In the genomic region with DNA sequence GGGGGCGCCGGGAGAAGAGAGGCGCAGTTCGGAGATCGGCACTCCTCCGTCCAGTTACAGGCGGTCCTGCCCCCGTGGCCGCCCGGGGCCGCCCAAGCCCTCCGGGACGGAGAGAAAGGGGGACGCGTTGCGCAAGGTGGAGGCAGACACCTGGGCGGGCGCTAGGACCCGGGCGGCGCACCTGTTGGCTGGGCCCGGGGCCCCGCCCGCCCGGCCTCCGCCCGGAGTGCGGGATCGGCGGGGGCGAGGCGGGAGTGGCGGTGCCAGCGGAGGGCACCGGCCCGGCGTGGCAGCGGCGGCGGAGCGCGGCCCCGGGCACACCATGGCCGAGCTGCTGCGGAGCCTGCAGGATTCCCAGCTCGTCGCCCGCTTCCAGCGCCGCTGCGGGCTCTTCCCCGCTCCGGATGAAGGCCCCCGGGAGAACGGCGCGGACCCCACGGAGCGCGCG, we compare ENCODE assay signal across 8 cellular contexts. TPM values are rescaled to one million over a fixed set of nuclear protein-coding genes. Genes with fewer than 3 reads are reported as not detected.
DNase-seq lines count a peak whose midpoint lies in the region; ATAC-seq and TF ChIP-seq lines count a peak whose summit lies in the region.

A gene with protein sequence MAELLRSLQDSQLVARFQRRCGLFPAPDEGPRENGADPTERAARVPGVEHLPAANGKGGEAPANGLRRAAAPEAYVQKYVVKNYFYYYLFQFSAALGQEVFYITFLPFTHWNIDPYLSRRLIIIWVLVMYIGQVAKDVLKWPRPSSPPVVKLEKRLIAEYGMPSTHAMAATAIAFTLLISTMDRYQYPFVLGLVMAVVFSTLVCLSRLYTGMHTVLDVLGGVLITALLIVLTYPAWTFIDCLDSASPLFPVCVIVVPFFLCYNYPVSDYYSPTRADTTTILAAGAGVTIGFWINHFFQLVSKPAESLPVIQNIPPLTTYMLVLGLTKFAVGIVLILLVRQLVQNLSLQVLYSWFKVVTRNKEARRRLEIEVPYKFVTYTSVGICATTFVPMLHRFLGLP (plus strand): TSS at position 263 of the 448 bp plus-strand sequence. CDS start 60 bp downstream, at position 323.

- H3K27ac ChIP-seq in breast epithelium (peak within 1 kb of the TSS in 1 of 2 donors; percentile 0), suprapubic skin (peak within 1 kb of the TSS; percentile 87)

- 0 to 1% methylated on average over 17 to 41 of the region's 61 CpGs for WGBS in lower leg skin, 2 donors
- 9% methylated on average over 17 of the region's 61 CpGs for WGBS in suprapubic skin

- no peaks in the 10 kb centered on the region for H3K36me3 ChIP-seq in H7 (replicated peaks; ENCODE audit: control insufficient read depth, insufficient read depth, low read length)
- no peaks in the 10 kb centered on the region for H3K36me3 ChIP-seq in breast epithelium
- H3K36me3 ChIP-seq in suprapubic skin: no peaks in the 10 kb centered on the region

- intact Hi-C loops in breast epithelium (cut with DNase I; ENCODE audit: low total_unique reads) (no loop called here), lower leg skin (cut with DNase I; ENCODE audit: low total_unique reads) (no loop called here)

- peak; percentile 89 for DNase-seq in H7
- peak; percentile 33 for DNase-seq in NCI-H69 (lab: John Stamatoyannopoulos, UW)
- no peak for DNase-seq in breast epithelium (ENCODE audit: low spot score in 2 of 2)
- no peak for DNase-seq in lower leg skin (ENCODE audit: low spot score in 2 of 2)
- no peak for DNase-seq in suprapubic skin (ENCODE audit: low spot score in 2 of 2)
- no peak for DNase-seq in NK-92 treated with Interleukin-12 subunit alpha and Interleukin-12 subunit beta, amount 100 ng/mL, for 24 hours (lab: John Stamatoyannopoulos, UW)
- DNase-seq in RKO (ENCODE audit: low spot score): no peak

- TF ChIP-seq POLR2A in breast epithelium (IDR thresholded peaks at IDR 0.05): no peak
- no peak for TF ChIP-seq POLR2A in lower leg skin (IDR thresholded peaks at IDR 0.05)
- TF ChIP-seq POLR2A in suprapubic skin (IDR thresholded peaks at IDR 0.05): no peak

- peak within 1 kb of the TSS; percentile 38 for H3K4me3 ChIP-seq in H7 (ENCODE audit: insufficient read depth, low read depth, low read length)
- H3K4me3 ChIP-seq in breast epithelium: peak within 1 kb of the TSS; percentile 25 to 63 (median 61)
- H3K4me3 ChIP-seq in lower leg skin (ENCODE audit: low read depth, poor library complexity, severe bottlenecking): peak within 1 kb of the TSS; percentile 45
- H3K4me3 ChIP-seq in suprapubic skin: peak within 1 kb of the TSS; percentile 67

- H3K27me3 ChIP-seq in H7 (ENCODE audit: control insufficient read depth, insufficient read depth, low read length) (peaks cover 79% of the 10 kb centered on the region), breast epithelium (peaks cover 0 to 31% of the 10 kb centered on the region in 2 donors), suprapubic skin (peaks cover 38% of the 10 kb centered on the region)

- no peak for TF ChIP-seq CTCF in breast epithelium (IDR thresholded peaks at IDR 0.05)
- TF ChIP-seq CTCF in lower leg skin (IDR thresholded peaks at IDR 0.05): no peak
- TF ChIP-seq CTCF in suprapubic skin (IDR thresholded peaks at IDR 0.05): no peak

- H3K4me1 ChIP-seq in breast epithelium: no peaks in the 10 kb centered on the region
- peaks cover 30% of the 10 kb centered on the region for H3K4me1 ChIP-seq in suprapubic skin

- TF ChIP-seq EP300 in suprapubic skin (IDR thresholded peaks at IDR 0.05): no peak

- peak; percentile 33 for ATAC-seq in GM18502 (IDR thresholded peaks at IDR 0.05; ENCODE audit: poor library complexity, unreplicated experiment)

- H3K9me3 ChIP-seq in breast epithelium: no peaks in the 10 kb centered on the region
- no peaks in the 10 kb centered on the region for H3K9me3 ChIP-seq in suprapubic skin

RNA-seq across cellular contexts. Expression of the gene that starts here (rescaled TPM):
- total RNA-seq in H7 (2014; rRNA removed; shearing (Covaris generic)): not detected in 2 replicates
- total RNA-seq in breast epithelium (1 to 10 TPM in 2 of 3 donors, under 1 TPM in 1; 0.32 to 8.8 (median 1.3) TPM), lower leg skin (10 to 100 TPM; 38.7 to 61.3 (median 59.0) TPM), suprapubic skin (10 to 100 TPM; 27.3 to 65.6 (median 49.0) TPM)

Comparison
In these comparisons a context has a peak if more than half of its experiments do, and no peak if none do; other contexts are left out.
1. Peak in DNase-seq and H3K4me3 ChIP-seq in H7; RNA of the gene not detected or under 1 TPM.